In genomic region chr11:76208829-76209670, GRCh38 we compare ENCODE assay signal across 8 cellular contexts.
DNase-seq lines count a peak whose midpoint lies in the region.

No MANE protein-coding gene starts in this region.

- DNase-seq in SIG-M5 treated with dmso at 0.1 percent for 504 hours (lab: John Stamatoyannopoulos, UW; ENCODE audit: unreplicated experiment) (peak; percentile 32), SIG-M5 (lab: John Stamatoyannopoulos, UW) (no peak), NCI-H2107 treated with DMSO at 0.1 percent for 48 hours (lab: John Stamatoyannopoulos, UW; ENCODE audit: unreplicated experiment) (peak; percentile 16), cerebellar cortex (ENCODE audit: low spot score) (peak; percentile 52), left kidney (ENCODE audit: low read depth, low spot score) (peak; percentile 88), NK-92 (lab: John Stamatoyannopoulos, UW; ENCODE audit: unreplicated experiment) (no peak)
- DNase-seq in activated CD4-positive, CD25-positive, alpha-beta regulatory T cell treated with anti-CD3 and anti-CD28 coated beads, Interleukin-2, amount 50 U/mL, for 16 hours (ENCODE audit: low read depth, low spot score): peak; percentile 50
- peak; percentile 72 for DNase-seq in stimulated activated CD4-positive, alpha-beta T cell treated with anti-CD3 and anti-CD28 coated beads, Interleukin-1b, Interleukin-23, amount 100 ng/mL, for 48 hours

Comparison
In these comparisons a context has a peak if more than half of its experiments do, and no peak if none do; other contexts are left out.
1. DNase-seq: peak in SIG-M5 treated with dmso at 0.1 percent for 504 hours (single experiment), NCI-H2107 treated with DMSO at 0.1 percent for 48 hours (single experiment), activated CD4-positive, CD25-positive, alpha-beta regulatory T cell treated with anti-CD3 and anti-CD28 coated beads, Interleukin-2, amount 50 U/mL, for 16 hours (single experiment), cerebellar cortex (single experiment), left kidney (single experiment) and stimulated activated CD4-positive, alpha-beta T cell treated with anti-CD3 and anti-CD28 coated beads, Interleukin-1b, Interleukin-23, amount 100 ng/mL, for 48 hours (single experiment); none in SIG-M5 (single experiment) and NK-92 (single experiment).